ENCODE assay signal across 16 cellular contexts in the genomic region with DNA sequence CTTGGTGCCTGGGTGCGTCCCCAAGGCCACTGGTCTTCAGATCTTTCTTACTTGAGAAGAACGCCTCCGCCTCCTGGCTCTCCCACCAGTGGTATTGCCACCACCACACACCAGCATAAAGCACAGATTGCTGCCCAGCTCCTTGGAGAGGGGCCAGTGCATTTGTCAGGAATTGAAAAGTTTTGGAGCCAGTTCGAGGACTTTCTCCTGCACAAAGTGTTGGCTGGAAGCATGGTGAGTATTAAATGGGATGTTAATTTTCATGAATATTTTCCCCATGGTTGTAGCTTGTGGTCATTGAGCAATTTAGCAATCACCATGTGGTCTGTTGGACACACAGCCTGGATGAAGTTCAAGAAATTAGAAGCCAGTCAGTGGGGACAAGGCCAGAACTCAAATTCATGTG.
DNase-seq lines count a peak whose midpoint lies in the region; TF ChIP-seq lines count a peak whose summit lies in the region.
"Had no signal": no experiment of that assay in that cellular context is flagged by ENCODE, and none has a peak within 500 bp of the region (broad histone marks: within the 10 kb centered on the region; RNA-seq: fewer than 3 reads in every experiment).

No MANE protein-coding gene starts in this region.

- TF ChIP-seq EP300 in transverse colon (IDR thresholded peaks at IDR 0.05; ENCODE audit: low read depth): no peak

- intact Hi-C loops in MCF 10A (cut with micrococcal nuclease): no loop called here
- intact Hi-C loops in mammary epithelial cell (cut with micrococcal nuclease): no loop called here
- intact Hi-C loops in left ventricle myocardium inferior (cut with micrococcal nuclease): no loop called here
- intact Hi-C loops in spleen (cut with DNase I; ENCODE audit: low total_unique reads): no loop called here
- intact Hi-C loops in transverse colon (cut with DNase I; ENCODE audit: low total_unique reads): no loop called here

- BruUV-seq in MCF 10A (replicated peaks; lab: Mats Ljungman, UMichigan) (no TSS peak), mammary epithelial cell (replicated peaks; lab: Mats Ljungman, UMichigan) (no TSS peak)

- in situ Hi-C loops in mammary epithelial cell (cut with MboI; ENCODE audit: low sequenced_read_pairs in 2 of 2): no loop called here
- in situ Hi-C loops in transverse colon (cut with MboI; ENCODE audit: low pct_ligation_motif_present in 1 of 4, low pct_unique_long_range_greater_than_20kb in 1 of 4, low sequenced_read_pairs in 3 of 4): no loop called here

- no peak overlapping the region for H3K4me2 ChIP-seq in mammary epithelial cell (ENCODE audit: insufficient read depth, low read depth, low read length)
- H3K4me2 ChIP-seq: hepatocyte had no signal

- H3K9me3 Mint-ChIP-seq in MCF 10A (ENCODE audit: unreplicated experiment): peaks cover 8% of the 10 kb centered on the region
- H3K9me3 Mint-ChIP-seq: activated T-helper 2 cell treated with anti-CD3 and anti-CD28 coated beads, Interferon-gamma antibody, Interleukin-2, Interleukin-4, amounts not matched to agents 10 μg/mL and 5 μg/mL and 100 μg/mL, durations not matched to agents 14 hours and 24 hours and 36 hours; dendritic cell treated with granulocyte-macrophage colony-stimulating factor and Interleukin-4, amounts not matched to agents 40 ng/mL and 50 ng/mL, for 4 days; stimulated activated memory B cell treated with anti-CD40 and anti-IgM and Interleukin-4, amounts not matched to agents 10 μg/mL and 1 μg/mL and 100 μg/mL, for 72 hours had no signal

- H3K36me3 Mint-ChIP-seq in MCF 10A (ENCODE audit: insufficient read depth, unreplicated experiment): no peaks in the 10 kb centered on the region
- H3K36me3 Mint-ChIP-seq: stimulated activated memory B cell treated with anti-CD40 and anti-IgM and Interleukin-4, amounts not matched to agents 10 μg/mL and 1 μg/mL and 100 μg/mL, for 72 hours had no signal

- H3K9me3 ChIP-seq in mammary epithelial cell (replicated peaks; ENCODE audit: insufficient read depth, low read length): no peaks in the 10 kb centered on the region
- no peaks in the 10 kb centered on the region for H3K9me3 ChIP-seq in left ventricle myocardium inferior (replicated peaks)
- H3K9me3 ChIP-seq in spleen: no peaks in the 10 kb centered on the region
- H3K9me3 ChIP-seq in transverse colon: no peaks in the 10 kb centered on the region

- no peak for TF ChIP-seq POLR2A in spleen (IDR thresholded peaks at IDR 0.05)
- no peak for TF ChIP-seq POLR2A in transverse colon (IDR thresholded peaks at IDR 0.05)

- H3K27ac ChIP-seq in mammary epithelial cell (ENCODE audit: insufficient read depth, low read depth, low read length): no peak overlapping the region
- no peak overlapping the region for H3K27ac ChIP-seq in left ventricle myocardium inferior (replicated peaks)
- H3K27ac ChIP-seq in spleen: no peak overlapping the region
- H3K27ac ChIP-seq in transverse colon: no peak overlapping the region
- H3K27ac ChIP-seq: 22Rv1, hepatocyte had no signal

- H3K9ac ChIP-seq in mammary epithelial cell (ENCODE audit: insufficient read depth, low read length): no peak overlapping the region

- H3K27me3 ChIP-seq in mammary epithelial cell (ENCODE audit: insufficient read depth, low read length): no peaks in the 10 kb centered on the region
- no peaks in the 10 kb centered on the region for H3K27me3 ChIP-seq in left ventricle myocardium inferior (ENCODE audit: low read depth)
- H3K27me3 ChIP-seq in spleen (replicated peaks in 1 of 7): no peaks in the 10 kb centered on the region
- H3K27me3 ChIP-seq in transverse colon: no peaks in the 10 kb centered on the region
- H3K27me3 ChIP-seq: hepatocyte had no signal

- H3K27ac Mint-ChIP-seq in MCF 10A (ENCODE audit: low read depth, unreplicated experiment): no peak overlapping the region
- H3K27ac Mint-ChIP-seq: activated T-helper 2 cell treated with anti-CD3 and anti-CD28 coated beads, Interferon-gamma antibody, Interleukin-2, Interleukin-4, amounts not matched to agents 10 μg/mL and 5 μg/mL and 100 μg/mL, durations not matched to agents 14 hours and 24 hours and 36 hours; dendritic cell treated with granulocyte-macrophage colony-stimulating factor and Interleukin-4, amounts not matched to agents 40 ng/mL and 50 ng/mL, for 4 days; stimulated activated memory B cell treated with anti-CD40 and anti-IgM and Interleukin-4, amounts not matched to agents 10 μg/mL and 1 μg/mL and 100 μg/mL, for 72 hours had no signal

- no peaks in the 10 kb centered on the region for H3K79me2 ChIP-seq in mammary epithelial cell (ENCODE audit: insufficient read depth, low read length)
- H3K79me2 ChIP-seq: hepatocyte had no signal

- H3K4me3 Mint-ChIP-seq in MCF 10A (ENCODE audit: unreplicated experiment): no peak overlapping the region
- H3K4me3 Mint-ChIP-seq: dendritic cell treated with granulocyte-macrophage colony-stimulating factor and Interleukin-4, amounts not matched to agents 40 ng/mL and 50 ng/mL, for 4 days; stimulated activated memory B cell treated with anti-CD40 and anti-IgM and Interleukin-4, amounts not matched to agents 10 μg/mL and 1 μg/mL and 100 μg/mL, for 72 hours had no signal

- TF ChIP-seq CTCF in MCF 10A (IDR thresholded peaks at IDR 0.05; ENCODE audit: unreplicated experiment): no peak
- no peak for TF ChIP-seq CTCF in mammary epithelial cell (conservative IDR thresholded peaks at IDR 0.05 in 1 of 2, IDR thresholded peaks at IDR 0.05 in 1 of 2; ENCODE audit: extremely low read depth in 1 of 2, insufficient read depth in 1 of 2, low read depth in 1 of 2, low read length in 2 of 2)
- no peak for TF ChIP-seq CTCF in left ventricle myocardium inferior (IDR thresholded peaks at IDR 0.05; ENCODE audit: borderline replicate concordance)
- TF ChIP-seq CTCF in spleen (IDR thresholded peaks at IDR 0.05 in 8 of 11, conservative IDR thresholded peaks at IDR 0.05 in 3 of 11): no peak
- TF ChIP-seq CTCF in transverse colon (IDR thresholded peaks at IDR 0.05): no peak

- POLR2A ChIA-PET in MCF 10A (lab: Yijun Ruan, JAX): no interaction called here

- no peak overlapping the region for H3K4me3 ChIP-seq in mammary epithelial cell (replicated peaks in 1 of 3; ENCODE audit: insufficient read depth in 1 of 3, low read depth in 2 of 3, low read length in 3 of 3)
- no peak overlapping the region for H3K4me3 ChIP-seq in left ventricle myocardium inferior
- H3K4me3 ChIP-seq in spleen: no peak overlapping the region
- no peak overlapping the region for H3K4me3 ChIP-seq in transverse colon
- H3K4me3 ChIP-seq: GM12878, hepatocyte had no signal

- CTCF ChIA-PET in MCF 10A (lab: Yijun Ruan, JAX): no interaction called here
- CTCF ChIA-PET in mammary epithelial cell (lab: Charles Lee; ENCODE audit: low non-redundant PET): no interaction called here

- H2AFZ ChIP-seq in mammary epithelial cell (ENCODE audit: low read depth, low read length): no peak overlapping the region
- H2AFZ ChIP-seq: hepatocyte had no signal

- H4K20me1 ChIP-seq in mammary epithelial cell (ENCODE audit: insufficient read depth, low read length): no peaks in the 10 kb centered on the region

- dilution Hi-C loops in mammary epithelial cell (cut with HindIII; ENCODE audit: low sequenced_read_pairs): no loop called here

- DNase-seq in MCF 10A (ENCODE audit: unreplicated experiment): peak; percentile 20
- no peak for DNase-seq in mammary epithelial cell
- DNase-seq in anterior cingulate cortex (lab: John Stamatoyannopoulos, UW): peak in 43 of 58 donors; percentile 2 to 73 (median 28)
- DNase-seq in left ventricle myocardium inferior: peak; percentile 17
- peak; percentile 51 for DNase-seq in spleen
- DNase-seq in NCI-H1436 (lab: John Stamatoyannopoulos, UW): no peak
- DNase-seq in NCI-H2029 (lab: John Stamatoyannopoulos, UW): no peak
- no peak for DNase-seq in transverse colon
- DNase-seq: Karpas-422, NCI-H1417 had no signal

- H3K4me1 ChIP-seq in mammary epithelial cell (ENCODE audit: insufficient read depth, low read length) (no peaks in the 10 kb centered on the region), left ventricle myocardium inferior (no peaks in the 10 kb centered on the region), spleen (no peaks in the 10 kb centered on the region), transverse colon (no peaks in the 10 kb centered on the region)

- no peaks in the 10 kb centered on the region for H3K27me3 Mint-ChIP-seq in MCF 10A (ENCODE audit: insufficient read depth, unreplicated experiment)
- H3K27me3 Mint-ChIP-seq: dendritic cell treated with granulocyte-macrophage colony-stimulating factor and Interleukin-4, amounts not matched to agents 40 ng/mL and 50 ng/mL, for 4 days had no signal

- WGBS in mammary epithelial cell (ENCODE audit: low coverage, missing lambda C conversion rate): 46% methylated on average over 4 of the region's 4 CpGs
- WGBS in spleen, 5 donors: 63 to 92% (median 84%) methylated on average over 4 of the region's 4 CpGs
- WGBS in transverse colon (ENCODE audit: low coverage in 1 of 2), 2 donors: 73 to 100% methylated on average over 1 to 4 of the region's 4 CpGs

- H3K36me3 ChIP-seq in mammary epithelial cell (ENCODE audit: insufficient read depth, low read length) (no peaks in the 10 kb centered on the region), left ventricle myocardium inferior (no peaks in the 10 kb centered on the region), spleen (no peaks in the 10 kb centered on the region), transverse colon (no peaks in the 10 kb centered on the region)

- peaks cover 24% of the 10 kb centered on the region for H3K4me1 Mint-ChIP-seq in MCF 10A (ENCODE audit: insufficient read depth, unreplicated experiment)
- H3K4me1 Mint-ChIP-seq: stimulated activated memory B cell treated with anti-CD40 and anti-IgM and Interleukin-4, amounts not matched to agents 10 μg/mL and 1 μg/mL and 100 μg/mL, for 72 hours had no signal

Comparison
In these comparisons a context has a peak if more than half of its experiments do, and no peak if none do; other contexts are left out.
1. DNase-seq: peak in MCF 10A (single experiment), anterior cingulate cortex (43 of 58), left ventricle myocardium inferior (single experiment) and spleen (single experiment); none in mammary epithelial cell (single experiment), NCI-H1436 (single experiment), NCI-H2029 (single experiment) and transverse colon (single experiment).